17 cellular contexts compared by ENCODE assay signal in the genomic region with DNA sequence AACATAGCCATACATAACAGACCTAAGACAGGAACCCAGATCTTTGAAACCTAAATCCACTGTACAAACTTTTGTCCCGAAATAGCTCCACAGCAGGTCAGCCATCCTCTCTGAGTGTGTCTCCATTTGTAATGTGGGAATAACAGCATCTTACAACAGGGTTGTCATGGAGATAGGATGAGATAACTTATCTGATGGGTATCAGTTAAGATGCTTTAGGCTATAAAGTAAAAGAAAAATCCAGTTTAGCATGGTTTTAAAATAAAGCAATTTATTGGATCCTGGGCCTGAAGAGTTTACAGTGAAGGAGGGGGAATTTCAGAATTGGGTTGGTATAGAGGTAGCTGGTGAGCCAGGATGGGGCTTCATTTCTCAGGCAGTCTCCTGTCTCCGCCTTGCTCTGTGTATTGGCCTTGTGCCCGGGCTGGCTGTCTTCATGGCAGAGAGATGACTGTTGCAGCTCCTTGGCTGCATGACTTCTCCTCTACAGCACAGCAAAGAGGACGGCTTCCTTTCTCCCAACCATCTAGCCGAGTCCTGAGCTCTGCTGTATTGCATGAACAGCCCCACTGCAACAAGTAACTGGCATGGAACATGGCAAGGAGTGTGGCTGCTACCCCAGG.
DNase-seq lines count a peak whose midpoint lies in the region; ATAC-seq and TF ChIP-seq lines count a peak whose summit lies in the region.
"Had no signal": no experiment of that assay in that cellular context is flagged by ENCODE, and none has a peak within 500 bp of the region (broad histone marks: within the 10 kb centered on the region; RNA-seq: fewer than 3 reads in every experiment).

No MANE protein-coding gene starts in this region.

- no peaks in the 10 kb centered on the region for H3K4me1 Mint-ChIP-seq in activated CD4-positive, alpha-beta T cell treated with anti-CD3 and anti-CD28 coated beads for 36 hours
- H3K4me1 Mint-ChIP-seq: B cell had no signal

- H3K27ac ChIP-seq in left lung (no peak overlapping the region), RWPE1 (no peak overlapping the region)
- H3K27ac ChIP-seq: SK-N-MC, upper lobe of left lung had no signal

- POLR2A ChIA-PET in RWPE1 (lab: Yijun Ruan, JAX; ENCODE audit: low non-redundant PET): no interaction called here
- POLR2A ChIA-PET in activated CD4-positive, alpha-beta T cell treated with anti-CD3 and anti-CD28 coated beads for 36 hours (lab: Charles Lee): no interaction called here

- H3K4me3 Mint-ChIP-seq in activated CD4-positive, alpha-beta T cell treated with anti-CD3 and anti-CD28 coated beads for 36 hours: no peak overlapping the region
- H3K4me3 Mint-ChIP-seq: B cell had no signal

- CTCF ChIA-PET in RWPE1 (lab: Yijun Ruan, JAX): interaction anchor here (0.7 kb wide), 1 partner anchor 26 kb away, joined by 3 read pairs; no protein-coding TSS in a partner anchor
- CTCF ChIA-PET in activated CD4-positive, alpha-beta T cell treated with anti-CD3 and anti-CD28 coated beads for 36 hours (lab: Charles Lee): interaction anchor here (0.6 kb wide), 1 partner anchor 8 kb away, joined by 4 read pairs; no protein-coding TSS in a partner anchor

- H3K27ac Mint-ChIP-seq in activated CD4-positive, alpha-beta T cell treated with anti-CD3 and anti-CD28 coated beads for 36 hours: no peak overlapping the region
- H3K27ac Mint-ChIP-seq: B cell had no signal

- H3K36me3 ChIP-seq in left lung: no peaks in the 10 kb centered on the region
- H3K36me3 ChIP-seq: upper lobe of left lung had no signal

- peaks cover 0 to 50% of the 10 kb centered on the region in 2 donors for H3K27me3 ChIP-seq in left lung
- H3K27me3 ChIP-seq: upper lobe of left lung had no signal

- intact Hi-C loops in left lung (cut with DNase I): no loop called here
- intact Hi-C loops in activated CD4-positive, alpha-beta T cell treated with anti-CD3 and anti-CD28 coated beads for 36 hours (cut with DNase I, micrococcal nuclease): no loop called here

- H3K27me3 Mint-ChIP-seq in activated CD4-positive, alpha-beta T cell treated with anti-CD3 and anti-CD28 coated beads for 36 hours: no peaks in the 10 kb centered on the region

- H3K4me3 ChIP-seq in cardiac fibroblast (replicated peaks in 1 of 2; ENCODE audit: low read depth in 2 of 2, low read length in 2 of 2): no peak overlapping the region
- H3K4me3 ChIP-seq in left lung: no peak overlapping the region
- H3K4me3 ChIP-seq: lung, SK-N-MC, upper lobe of left lung had no signal

- no peaks in the 10 kb centered on the region for H3K9me3 Mint-ChIP-seq in activated CD4-positive, alpha-beta T cell treated with anti-CD3 and anti-CD28 coated beads for 36 hours (ENCODE audit: low read depth)

- no peaks in the 10 kb centered on the region for H3K9me3 ChIP-seq in left lung
- H3K9me3 ChIP-seq: upper lobe of left lung had no signal

- DNase-seq in AG20443 (ENCODE audit: low spot score): peak; percentile 70
- peak; percentile 7 for DNase-seq in GM04504 (ENCODE audit: low read depth)
- DNase-seq in cardiac fibroblast (ENCODE audit: low read depth in 2 of 2): peak; percentile 25 to 47
- DNase-seq in left lung: no peak
- DNase-seq in RWPE1 (ENCODE audit: low spot score): no peak
- DNase-seq in left lobe of liver (ENCODE audit: low spot score): no peak
- no peak for DNase-seq in NCI-H2107 (lab: John Stamatoyannopoulos, UW)
- no peak for DNase-seq in activated CD4-positive, alpha-beta T cell treated with anti-CD3 and anti-CD28 coated beads for 36 hours
- DNase-seq: activated CD4-positive, alpha-beta T cell treated with anti-CD3 and anti-CD28 coated beads, Interleukin-2, amount 50 U/mL, for 4 hours; erythroblast; NCI-H1092; NCI-H2227 treated with DMSO at 0.1 percent for 48 hours; stimulated activated CD4-positive, alpha-beta T cell treated with anti-CD3 and anti-CD28 coated beads, Interleukin-2, amount 100 ng/mL, for 24 hours; upper lobe of left lung had no signal

- no peaks in the 10 kb centered on the region for H3K4me1 ChIP-seq in left lung
- H3K4me1 ChIP-seq: upper lobe of left lung had no signal

- TF ChIP-seq CTCF in cardiac fibroblast (IDR thresholded peaks at IDR 0.05; ENCODE audit: low read depth, low read length) (no peak), left lung (IDR thresholded peaks at IDR 0.05) (no peak), RWPE1 (conservative IDR thresholded peaks at IDR 0.05; ENCODE audit: low read depth) (no peak)

- ATAC-seq in left lung (peak; percentile 36), left lobe of liver (no peak)
- ATAC-seq in activated CD4-positive, alpha-beta T cell treated with anti-CD3 and anti-CD28 coated beads for 36 hours: no peak

- H3K36me3 Mint-ChIP-seq in activated CD4-positive, alpha-beta T cell treated with anti-CD3 and anti-CD28 coated beads for 36 hours (ENCODE audit: low read depth): no peaks in the 10 kb centered on the region

Comparison
In these comparisons a context has a peak if more than half of its experiments do, and no peak if none do; other contexts are left out.
1. DNase-seq: peak in AG20443 (single experiment), GM04504 (single experiment) and cardiac fibroblast (2 of 2); none in left lung (0 of 2), RWPE1 (single experiment), left lobe of liver (single experiment), NCI-H2107 (single experiment) and activated CD4-positive, alpha-beta T cell treated with anti-CD3 and anti-CD28 coated beads for 36 hours (single experiment).